Comparison of ENCODE assay signal across 1 cellular context in genomic region chr16:15649727-15650018, GRCh38.
TF ChIP-seq lines count a peak whose summit lies in the region.

No MANE protein-coding gene starts in this region.

TF ChIP-seq in HEK293, 187 proteins besides CTCF, POLR2A, EP300 and RAD21 (continued from another document):
- TF ChIP-seq ZNF704 (tag by site-specific recombination; IDR thresholded peaks at IDR 0.05) (no peak), SP2 (tag by site-specific recombination; IDR thresholded peaks at IDR 0.05) (no peak), ZNF777 (tag by site-specific recombination; IDR thresholded peaks at IDR 0.05; ENCODE audit: borderline replicate concordance) (no peak), ZNF558 (tag by site-specific recombination; IDR thresholded peaks at IDR 0.05) (no peak), ZNF148 (tag by site-specific recombination; IDR thresholded peaks at IDR 0.05; ENCODE audit: borderline replicate concordance) (no peak), ZNF707 (tag by site-specific recombination; IDR thresholded peaks at IDR 0.05) (no peak), ZNF518A (tag by site-specific recombination; conservative IDR thresholded peaks at IDR 0.05; ENCODE audit: low read depth) (no peak), ZNF600 (tag by site-specific recombination; IDR thresholded peaks at IDR 0.05) (peak; percentile 65), ZFHX2 (tag by site-specific recombination; conservative IDR thresholded peaks at IDR 0.05) (no peak), ZNF48 (tag by site-specific recombination; IDR thresholded peaks at IDR 0.05) (no peak), ZNF433 (tag by site-specific recombination; IDR thresholded peaks at IDR 0.05; ENCODE audit: low read depth) (no peak), PRDM1 (tag by site-specific recombination; IDR thresholded peaks at IDR 0.05) (peak; percentile 78), ZSCAN16 (tag by site-specific recombination; IDR thresholded peaks at IDR 0.05) (no peak), ZNF629 (tag by site-specific recombination; IDR thresholded peaks at IDR 0.05) (0 out of 2 replicates have a peak, but pooled peaks have one; percentile 11), ZNF513 (tag by site-specific recombination; IDR thresholded peaks at IDR 0.05) (no peak), ZXDB (tag by site-specific recombination; IDR thresholded peaks at IDR 0.05) (no peak), ZNF654 (tag by site-specific recombination; IDR thresholded peaks at IDR 0.05; ENCODE audit: low read depth) (no peak), ZNF792 (tag by site-specific recombination; IDR thresholded peaks at IDR 0.05) (peak; percentile 40; the same call in 1 of the 2 replicates), PATZ1 (tag by site-specific recombination; IDR thresholded peaks at IDR 0.05) (no peak)
